In the genomic region with DNA sequence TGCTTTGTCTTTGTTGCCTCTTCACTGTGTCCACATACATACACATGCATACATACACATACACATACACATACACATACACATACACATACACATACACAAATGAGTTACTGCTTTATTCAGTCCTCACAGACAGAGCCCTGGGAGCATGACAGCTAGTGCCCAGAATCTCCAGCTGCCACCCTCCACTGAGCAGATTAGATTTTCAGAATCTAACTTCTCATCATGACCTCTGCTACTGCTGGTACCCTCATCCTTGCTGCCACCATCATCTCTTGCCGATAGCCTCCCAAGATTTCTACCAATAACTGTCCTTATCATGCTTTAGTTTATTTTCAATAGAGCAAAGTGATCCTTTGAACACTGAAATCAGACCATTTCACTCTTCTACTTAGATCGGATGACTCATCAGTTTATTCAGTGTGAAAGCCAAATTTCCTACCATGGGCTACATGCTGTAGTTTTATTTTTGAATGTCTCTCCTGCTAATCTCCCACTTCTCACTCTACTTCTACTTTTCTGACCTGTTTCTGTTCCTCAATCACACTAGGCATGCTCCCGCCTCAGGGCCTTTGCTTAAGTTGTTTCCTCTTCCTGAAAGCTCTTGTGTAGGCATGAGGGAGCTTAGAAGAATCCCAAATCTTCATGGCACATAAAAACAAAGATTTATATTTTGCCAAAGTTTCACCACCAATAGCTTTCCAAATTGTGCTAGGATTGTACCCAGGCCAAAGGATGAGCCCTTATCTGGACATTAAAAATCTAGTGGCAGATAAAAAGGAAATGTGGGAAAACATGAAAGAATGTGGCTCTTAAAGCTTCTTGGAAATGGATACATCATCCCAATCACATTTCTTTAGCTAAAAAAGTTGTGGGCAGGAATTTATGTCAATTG, we compare ENCODE assay signal across 10 cellular contexts. TPM values are rescaled to one million over a fixed set of nuclear protein-coding genes. Genes with fewer than 3 reads are reported as not detected.
A peak's percentile ranks its signal among the peaks of the same experiment; 100 is the strongest.
DNase-seq lines count a peak whose midpoint lies in the region; ATAC-seq and TF ChIP-seq lines count a peak whose summit lies in the region.
"Had no signal": no experiment of that assay in that cellular context is flagged by ENCODE, and none has a peak within 500 bp of the region (broad histone marks: within the 10 kb centered on the region; RNA-seq: fewer than 3 reads in every experiment).

No MANE protein-coding gene starts in this region.

- H3K36me3 Mint-ChIP-seq in CD14-positive monocyte, result peaks cover 0 to 2% of the 10 kb centered on the region in 2 donors

- no peak for DNase-seq in CD14-positive monocyte (ENCODE audit: low spot score)
- peak; percentile 38 for DNase-seq in amniotic stem cell (lab: John Stamatoyannopoulos, UW)
- DNase-seq in lung microvascular endothelial cell (ENCODE audit: low read depth in 2 of 2), result peak; percentile 45 to 52
- DNase-seq in stimulated activated CD4-positive, alpha-beta T cell treated with anti-CD3 and anti-CD28 coated beads, Interleukin-4, amount 100 ng/mL, for 4 hours, result no peak

- intact Hi-C loops in CD14-positive monocyte (cut with micrococcal nuclease), result no loop called here

- H3K4me3 Mint-ChIP-seq in CD14-positive monocyte, result peak overlapping the region in 1 of 2 donors; percentile 43
- H3K4me3 Mint-ChIP-seq: stimulated activated naive CD8-positive, alpha-beta T cell treated with anti-CD3 and anti-CD28 coated beads, Interleukin-15, Interleukin-2, amounts not matched to agents 100 ng/mL and 50 ng/mL, for 24 hours had no signal

- H3K27ac Mint-ChIP-seq in CD14-positive monocyte, result peak overlapping the region; percentile 77 to 92 (median 87)
- H3K27ac Mint-ChIP-seq: stimulated activated naive CD8-positive, alpha-beta T cell treated with anti-CD3 and anti-CD28 coated beads, Interleukin-15, Interleukin-2, amounts not matched to agents 100 ng/mL and 50 ng/mL, for 24 hours had no signal

- H3K4me1 Mint-ChIP-seq in CD14-positive monocyte, result peaks cover 41% of the 10 kb centered on the region

- peak; percentile 48 for ATAC-seq in HG02870 (IDR thresholded peaks at IDR 0.05; ENCODE audit: unreplicated experiment)
- no peak for ATAC-seq in HG02970 (IDR thresholded peaks at IDR 0.05; ENCODE audit: low FRiP score, unreplicated experiment)
- ATAC-seq in HG03521 (IDR thresholded peaks at IDR 0.05; ENCODE audit: unreplicated experiment), result no peak
- ATAC-seq in GM19328 (IDR thresholded peaks at IDR 0.05; ENCODE audit: unreplicated experiment), result no peak

- no peaks in the 10 kb centered on the region for H3K27me3 Mint-ChIP-seq in CD14-positive monocyte (ENCODE audit: low read depth in 3 of 3)
- H3K27me3 Mint-ChIP-seq: stimulated activated naive CD8-positive, alpha-beta T cell treated with anti-CD3 and anti-CD28 coated beads, Interleukin-15, Interleukin-2, amounts not matched to agents 100 ng/mL and 50 ng/mL, for 24 hours had no signal

- TF ChIP-seq CTCF in CD14-positive monocyte (IDR thresholded peaks at IDR 0.05), result no peak

- peaks cover 0 to 1% (median 0%) of the 10 kb centered on the region in 7 donors for H3K9me3 Mint-ChIP-seq in CD14-positive monocyte

RNA-seq across cellular contexts. Expression of a gene that starts 42.9 kb away (rescaled TPM):
- polyA plus RNA-seq in CD14-positive monocyte, result not detected
- not detected in 2 replicates for total RNA-seq in lung microvascular endothelial cell
- polyA plus RNA-seq: esophagus had no signal

Comparison
In these comparisons a context has a peak if more than half of its experiments do, and no peak if none do; other contexts are left out.
1. DNase-seq: peak in amniotic stem cell (single experiment) and lung microvascular endothelial cell (2 of 2); none in CD14-positive monocyte (single experiment) and stimulated activated CD4-positive, alpha-beta T cell treated with anti-CD3 and anti-CD28 coated beads, Interleukin-4, amount 100 ng/mL, for 4 hours (0 of 2).